8 cellular contexts compared by ENCODE assay signal in genomic region chr11:63961608-63962412, GRCh38. TPM values are rescaled to one million over a fixed set of nuclear protein-coding genes. Genes with fewer than 3 reads are reported as not detected.
A peak's percentile ranks its signal among the peaks of the same experiment; 100 is the strongest.
DNase-seq lines count a peak whose midpoint lies in the region; ATAC-seq, FAIRE-seq and TF ChIP-seq lines count a peak whose summit lies in the region.

No MANE protein-coding gene starts in this region.

- peak; percentile 57 to 59 for ATAC-seq in activated T-cell treated with anti-CD3 and anti-CD28 coated beads, Interleukin-2, amount 50 U/mL, for 4 hours
- peak; percentile 14 to 27 for ATAC-seq in stimulated activated naive B cell treated with anti-CD40 and anti-IgM and Interleukin-4, amounts not matched to agents 10 μg/mL and 1 μg/mL and 100 μg/mL, for 72 hours (replicated peaks)
- ATAC-seq in HG02759 (IDR thresholded peaks at IDR 0.05; ENCODE audit: unreplicated experiment) = no peak

- no peaks in the 10 kb centered on the region for H3K9me3 Mint-ChIP-seq in activated T-cell treated with anti-CD3 and anti-CD28 coated beads, Interleukin-2, amount 50 U/mL, for 4 hours
- H3K9me3 Mint-ChIP-seq in stimulated activated naive B cell treated with anti-CD40 and anti-IgM and Interleukin-4, amounts not matched to agents 10 μg/mL and 1 μg/mL and 100 μg/mL, for 72 hours = no peaks in the 10 kb centered on the region

- FAIRE-seq in D721Med (lab: Jason Lieb, UNC) = no peak

- H3K4me3 ChIP-seq in MG63 = no peak overlapping the region

- no peaks in the 10 kb centered on the region for H3K27me3 Mint-ChIP-seq in activated T-cell treated with anti-CD3 and anti-CD28 coated beads, Interleukin-2, amount 50 U/mL, for 4 hours (ENCODE audit: low read depth)
- H3K27me3 Mint-ChIP-seq in stimulated activated naive B cell treated with anti-CD40 and anti-IgM and Interleukin-4, amounts not matched to agents 10 μg/mL and 1 μg/mL and 100 μg/mL, for 72 hours = peaks cover 0 to 3% of the 10 kb centered on the region in 2 donors

- no peak overlapping the region for H3K4me3 Mint-ChIP-seq in activated T-cell treated with anti-CD3 and anti-CD28 coated beads, Interleukin-2, amount 50 U/mL, for 4 hours
- no peak overlapping the region for H3K4me3 Mint-ChIP-seq in stimulated activated naive B cell treated with anti-CD40 and anti-IgM and Interleukin-4, amounts not matched to agents 10 μg/mL and 1 μg/mL and 100 μg/mL, for 72 hours

- no peaks in the 10 kb centered on the region for H3K27me3 ChIP-seq in MG63

- peaks cover 16% of the 10 kb centered on the region for H3K4me1 Mint-ChIP-seq in activated T-cell treated with anti-CD3 and anti-CD28 coated beads, Interleukin-2, amount 50 U/mL, for 4 hours (ENCODE audit: low read depth)
- H3K4me1 Mint-ChIP-seq in stimulated activated naive B cell treated with anti-CD40 and anti-IgM and Interleukin-4, amounts not matched to agents 10 μg/mL and 1 μg/mL and 100 μg/mL, for 72 hours = peaks cover 0 to 4% of the 10 kb centered on the region in 2 donors

- DNase-seq in activated T-cell treated with anti-CD3 and anti-CD28 coated beads, Interleukin-2, amount 50 U/mL, for 4 hours = no peak
- DNase-seq in activated T-cell treated with anti-CD3 and anti-CD28 coated beads, Interleukin-2, amount 50 U/mL, for 1 hour = no peak
- DNase-seq in NCI-H526 (lab: John Stamatoyannopoulos, UW) = peak; percentile 40 to 52
- peak; percentile 49 for DNase-seq in fibroblast of peridontal ligament (ENCODE audit: extremely low read depth)
- DNase-seq in stimulated activated naive B cell treated with anti-CD40 and anti-IgM and Interleukin-4, amounts not matched to agents 10 μg/mL and 1 μg/mL and 100 μg/mL, for 72 hours = no peak
- no peak for DNase-seq in MG63
- DNase-seq in D721Med (ENCODE audit: insufficient read length, low spot score) = no peak

- no peaks in the 10 kb centered on the region for H3K36me3 Mint-ChIP-seq in activated T-cell treated with anti-CD3 and anti-CD28 coated beads, Interleukin-2, amount 50 U/mL, for 4 hours (ENCODE audit: insufficient read depth)
- peaks cover 3 to 4% of the 10 kb centered on the region in 2 donors for H3K36me3 Mint-ChIP-seq in stimulated activated naive B cell treated with anti-CD40 and anti-IgM and Interleukin-4, amounts not matched to agents 10 μg/mL and 1 μg/mL and 100 μg/mL, for 72 hours

- no peaks in the 10 kb centered on the region for H3K9me3 ChIP-seq in MG63

- H3K36me3 ChIP-seq in MG63 = no peaks in the 10 kb centered on the region

- H3K27ac Mint-ChIP-seq in stimulated activated naive B cell treated with anti-CD40 and anti-IgM and Interleukin-4, amounts not matched to agents 10 μg/mL and 1 μg/mL and 100 μg/mL, for 72 hours = peak overlapping the region; percentile 31

- no peak for TF ChIP-seq CTCF in D721Med (IDR thresholded peaks at IDR 0.05; ENCODE audit: insufficient read depth, missing control alignments)

RNA-seq across cellular contexts. Expression of gene COX8A, which starts 12.6 kb away (rescaled TPM):
- 100 to 1,000 TPM; 315 to 320 (median 319) TPM for total RNA-seq in activated T-cell treated with anti-CD3 and anti-CD28 coated beads, Interleukin-2, amount 50 U/mL, for 4 hours
- 297 and 593 TPM in 2 replicates for total RNA-seq in MG63 (2014; rRNA removed; shearing (Covaris generic); ENCODE audit: low replicate concordance)

RNA-seq across cellular contexts. Expression of gene NAA40, which starts 23.0 kb away (rescaled TPM):
- total RNA-seq in activated T-cell treated with anti-CD3 and anti-CD28 coated beads, Interleukin-2, amount 50 U/mL, for 4 hours = 10 to 100 TPM; 12.1 to 16.9 (median 14.1) TPM
- total RNA-seq in MG63 (2014; rRNA removed; shearing (Covaris generic); ENCODE audit: low replicate concordance) = 13.2 and 29.6 TPM in 2 replicates

RNA-seq across cellular contexts. Expression of gene OTUB1, which starts 24.4 kb away (rescaled TPM):
- 100 to 1,000 TPM in 2 of 3 donors, 10 to 100 TPM in 1; 98.0 to 103 (median 101) TPM for total RNA-seq in activated T-cell treated with anti-CD3 and anti-CD28 coated beads, Interleukin-2, amount 50 U/mL, for 4 hours
- 56.9 and 98.7 TPM in 2 replicates for total RNA-seq in MG63 (2014; rRNA removed; shearing (Covaris generic); ENCODE audit: low replicate concordance)

RNA-seq across cellular contexts. Expression of gene RCOR2, which starts 44.8 kb away (rescaled TPM):
- under 1 TPM in 2 of 3 donors, not detected in 1; 0.13 to 0.27 TPM for total RNA-seq in activated T-cell treated with anti-CD3 and anti-CD28 coated beads, Interleukin-2, amount 50 U/mL, for 4 hours
- 0.03 TPM in 1 of 2 replicates, not detected in the other for total RNA-seq in MG63 (2014; rRNA removed; shearing (Covaris generic); ENCODE audit: low replicate concordance)

Comparison
In these comparisons a context has a peak if more than half of its experiments do, and no peak if none do; other contexts are left out.
1. DNase-seq: peak in NCI-H526 (2 of 2) and fibroblast of peridontal ligament (single experiment); none in activated T-cell treated with anti-CD3 and anti-CD28 coated beads, Interleukin-2, amount 50 U/mL, for 4 hours (single experiment), activated T-cell treated with anti-CD3 and anti-CD28 coated beads, Interleukin-2, amount 50 U/mL, for 1 hour (single experiment), stimulated activated naive B cell treated with anti-CD40 and anti-IgM and Interleukin-4, amounts not matched to agents 10 μg/mL and 1 μg/mL and 100 μg/mL, for 72 hours (single experiment), MG63 (single experiment) and D721Med (single experiment).